Comparison of ENCODE assay signal across 9 cellular contexts in the genomic region with DNA sequence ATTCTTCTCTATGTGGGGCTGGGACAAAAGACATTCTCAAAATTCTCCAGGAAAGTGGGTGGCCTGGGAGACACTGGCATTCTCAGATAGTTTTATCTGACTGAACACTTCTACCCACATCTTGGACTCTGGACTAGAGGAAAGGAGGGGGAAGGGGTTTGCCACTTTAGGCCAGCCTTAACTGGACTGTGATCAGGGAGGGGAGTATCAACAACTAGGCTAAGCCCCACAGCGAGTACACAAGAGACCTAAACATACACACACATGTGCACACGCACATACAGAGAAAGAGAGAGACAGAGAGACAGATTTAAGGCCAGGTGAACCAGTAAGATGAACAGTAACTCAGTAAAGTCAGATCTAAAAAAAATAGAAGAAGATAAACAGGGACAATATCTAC. TPM values are rescaled to one million over a fixed set of nuclear protein-coding genes. Genes with fewer than 3 reads are reported as not detected.
DNase-seq lines count a peak whose midpoint lies in the region; ATAC-seq and TF ChIP-seq lines count a peak whose summit lies in the region.
"Had no signal": no experiment of that assay in that cellular context is flagged by ENCODE, and none has a peak within 500 bp of the region (broad histone marks: within the 10 kb centered on the region; RNA-seq: fewer than 3 reads in every experiment).

No MANE protein-coding gene starts in this region.

- H3K9ac ChIP-seq in endodermal cell (ENCODE audit: extremely low read depth, low read length, poor library complexity, severe bottlenecking): no peak overlapping the region

- H3K9me3 ChIP-seq in endodermal cell (ENCODE audit: control insufficient read depth, low read length): no peaks in the 10 kb centered on the region
- H3K9me3 ChIP-seq: A549 had no signal

- H3K4me3 ChIP-seq in endodermal cell (ENCODE audit: low read length) (peak overlapping the region; percentile 92), skin epidermis (no peak overlapping the region)

- H3K27ac ChIP-seq in endodermal cell (ENCODE audit: low read depth, low read length): no peak overlapping the region
- peak overlapping the region in 13 of 21 experiments; percentile 34 to 84 (median 76) for H3K27ac ChIP-seq in skin epidermis

- peak overlapping the region; percentile 79 for H3K4me3 Mint-ChIP-seq in activated CD4-positive, alpha-beta T cell treated with anti-CD3 and anti-CD28 coated beads for 36 hours
- H3K4me3 Mint-ChIP-seq in endodermal cell: no peak overlapping the region

- no peaks in the 10 kb centered on the region for H3K4me1 ChIP-seq in endodermal cell (ENCODE audit: control insufficient read depth, insufficient read depth, low read length)

- H3K36me3 ChIP-seq in endodermal cell (ENCODE audit: control insufficient read depth, insufficient read depth, low read length): no peaks in the 10 kb centered on the region

- 82 to 100% methylated on average over 1 to 2 of the region's 2 CpGs for WGBS in endodermal cell (ENCODE audit: insufficient coverage in 1 of 2, insufficient read length in 1 of 2), 2 experiments

- no peak overlapping the region for H3K27ac Mint-ChIP-seq in activated CD4-positive, alpha-beta T cell treated with anti-CD3 and anti-CD28 coated beads for 36 hours
- H3K27ac Mint-ChIP-seq in endodermal cell: no peak overlapping the region

- no peak for DNase-seq in activated CD4-positive, alpha-beta T cell treated with anti-CD3 and anti-CD28 coated beads for 36 hours
- no peak for DNase-seq in activated CD4-positive, alpha-beta T cell treated with anti-CD3 and anti-CD28 coated beads for 4 hours
- DNase-seq in endodermal cell (no peak), NCI-H2196 treated with DMSO at 0.1 percent for 48 hours (lab: John Stamatoyannopoulos, UW; ENCODE audit: unreplicated experiment) (no peak)
- DNase-seq: Kasumi-1 had no signal

- H3K9me3 Mint-ChIP-seq in activated CD4-positive, alpha-beta T cell treated with anti-CD3 and anti-CD28 coated beads for 36 hours (ENCODE audit: low read depth): no peaks in the 10 kb centered on the region
- no peaks in the 10 kb centered on the region for H3K9me3 Mint-ChIP-seq in endodermal cell

- no peaks in the 10 kb centered on the region for H3K27me3 ChIP-seq in endodermal cell (ENCODE audit: control insufficient read depth, insufficient read depth, low read length, poor library complexity, severe bottlenecking)

- no peaks in the 10 kb centered on the region for H3K36me3 Mint-ChIP-seq in activated CD4-positive, alpha-beta T cell treated with anti-CD3 and anti-CD28 coated beads for 36 hours (ENCODE audit: low read depth)
- no peaks in the 10 kb centered on the region for H3K36me3 Mint-ChIP-seq in endodermal cell (ENCODE audit: low read depth)

- intact Hi-C loops in activated CD4-positive, alpha-beta T cell treated with anti-CD3 and anti-CD28 coated beads for 36 hours (cut with DNase I, micrococcal nuclease): loop anchor here in 1 of 2 experiments (2.0 kb wide), 1 partner anchor 77 kb away; a partner anchor contains a TSS

- TF ChIP-seq CTCF in endodermal cell (conservative IDR thresholded peaks at IDR 0.05): no peak

- CTCF ChIA-PET in activated CD4-positive, alpha-beta T cell treated with anti-CD3 and anti-CD28 coated beads for 36 hours (lab: Charles Lee): interaction anchor here (0.9 to 2.0 kb wide), 4 partner anchors 10 to 48 kb away, joined by 3 to 11 read pairs (median 4); a partner anchor contains a TSS

- peaks cover 10% of the 10 kb centered on the region for H3K4me1 Mint-ChIP-seq in activated CD4-positive, alpha-beta T cell treated with anti-CD3 and anti-CD28 coated beads for 36 hours
- H3K4me1 Mint-ChIP-seq in endodermal cell: peaks cover 27% of the 10 kb centered on the region

- POLR2A ChIA-PET in activated CD4-positive, alpha-beta T cell treated with anti-CD3 and anti-CD28 coated beads for 36 hours (lab: Charles Lee): no interaction called here

- no peaks in the 10 kb centered on the region for H3K27me3 Mint-ChIP-seq in activated CD4-positive, alpha-beta T cell treated with anti-CD3 and anti-CD28 coated beads for 36 hours
- H3K27me3 Mint-ChIP-seq in endodermal cell (ENCODE audit: insufficient read depth): peaks cover 11% of the 10 kb centered on the region

- no peak for ATAC-seq in activated CD4-positive, alpha-beta T cell treated with anti-CD3 and anti-CD28 coated beads for 36 hours
- no peak for ATAC-seq in GM21367 (IDR thresholded peaks at IDR 0.05; ENCODE audit: unreplicated experiment)
- ATAC-seq: activated CD4-positive, CD25-positive, alpha-beta regulatory T cell treated with anti-CD3 and anti-CD28 coated beads, Interleukin-2, amount 50 U/mL, for 24 hours had no signal

RNA-seq across cellular contexts. Expression of a gene that starts 1.3 kb away (rescaled TPM):
- 1 to 10 TPM; 3.2 to 3.5 TPM for total RNA-seq in activated CD4-positive, alpha-beta T cell treated with anti-CD3 and anti-CD28 coated beads for 36 hours
- total RNA-seq in endodermal cell: 10 to 100 TPM; 23.8 to 26.5 TPM
- 33.4 TPM for polyA plus RNA-seq in endodermal cell (2013, experiment 1 of 2)
- polyA plus RNA-seq in endodermal cell (2013, experiment 2 of 2): 32.0 TPM

RNA-seq across cellular contexts. Expression of a gene that starts 8.8 kb away (rescaled TPM):
- 10 to 100 TPM; 18.4 to 19.2 TPM for total RNA-seq in activated CD4-positive, alpha-beta T cell treated with anti-CD3 and anti-CD28 coated beads for 36 hours
- total RNA-seq in endodermal cell: not detected
- polyA plus RNA-seq in endodermal cell (2013, experiment 1 of 2): not detected
- polyA plus RNA-seq in endodermal cell (2013, experiment 2 of 2): not detected
- polyA plus RNA-seq: A549 had no signal

RNA-seq across cellular contexts. Expression of a gene that starts 18.0 kb away (rescaled TPM):
- 1 to 10 TPM; 4.3 to 5.1 TPM for total RNA-seq in activated CD4-positive, alpha-beta T cell treated with anti-CD3 and anti-CD28 coated beads for 36 hours
- total RNA-seq in endodermal cell: 10 to 100 TPM in 1 of 2 donors, 1 to 10 TPM in 1; 9.1 to 13.0 TPM
- polyA plus RNA-seq in endodermal cell (2013, experiment 1 of 2): 14.1 TPM
- polyA plus RNA-seq in endodermal cell (2013, experiment 2 of 2): 12.1 TPM

RNA-seq across cellular contexts. Expression of a gene that starts 18.3 kb away (rescaled TPM):
- 10 to 100 TPM; 64.3 to 90.8 TPM for total RNA-seq in activated CD4-positive, alpha-beta T cell treated with anti-CD3 and anti-CD28 coated beads for 36 hours
- 10 to 100 TPM; 41.1 to 44.8 TPM for total RNA-seq in endodermal cell
- 50.6 TPM for polyA plus RNA-seq in endodermal cell (2013, experiment 1 of 2)
- polyA plus RNA-seq in endodermal cell (2013, experiment 2 of 2): 43.5 TPM

RNA-seq across cellular contexts. Expression of a gene that starts 28.1 kb away (rescaled TPM):
- total RNA-seq in activated CD4-positive, alpha-beta T cell treated with anti-CD3 and anti-CD28 coated beads for 36 hours: 1 to 10 TPM in 1 of 2 experiments, under 1 TPM in 1; 0.69 to 2.3 TPM
- total RNA-seq in endodermal cell: 1 to 10 TPM; 1.0 to 1.9 TPM
- 0.64 TPM for polyA plus RNA-seq in endodermal cell (2013, experiment 1 of 2)
- not detected for polyA plus RNA-seq in endodermal cell (2013, experiment 2 of 2)

Comparison
In these comparisons a context has a peak if more than half of its experiments do, and no peak if none do; other contexts are left out.
1. RNA of a gene that starts 1.3 kb away (total RNA-seq): 23.8 to 26.5 TPM in endodermal cell; 3.2 to 3.5 TPM in activated CD4-positive, alpha-beta T cell treated with anti-CD3 and anti-CD28 coated beads for 36 hours; every median in the first group is over 4 times any median in the second.
2. RNA of a gene that starts 8.8 kb away (total RNA-seq): 18.4 to 19.2 TPM in activated CD4-positive, alpha-beta T cell treated with anti-CD3 and anti-CD28 coated beads for 36 hours; not detected in endodermal cell; every median in the first group is over 10 times any median in the second.